Comparison of ENCODE assay signal across 28 cellular contexts in the genomic region with DNA sequence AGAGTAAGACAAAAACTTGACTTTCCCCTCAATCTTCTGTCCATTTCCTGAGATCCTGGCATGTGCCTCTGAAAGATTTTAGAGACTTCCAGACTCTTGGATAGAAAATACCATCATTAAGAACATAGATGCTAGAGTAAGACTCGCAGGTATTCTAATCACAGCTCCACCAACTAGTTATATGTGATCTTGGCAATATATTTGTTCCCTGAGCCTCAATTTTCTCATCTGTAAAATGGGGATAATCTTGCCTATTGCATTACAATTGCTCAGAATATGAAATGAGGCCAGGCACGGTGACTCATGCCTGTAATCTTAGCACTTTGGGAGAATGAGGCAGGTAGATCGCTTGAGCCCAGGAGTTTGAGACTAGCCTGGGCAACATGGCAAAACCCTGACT. TPM values are rescaled to one million over a fixed set of nuclear protein-coding genes. Genes with fewer than 3 reads are reported as not detected.
DNase-seq lines count a peak whose midpoint lies in the region; ATAC-seq, FAIRE-seq and TF ChIP-seq lines count a peak whose summit lies in the region.
"Had no signal": no experiment of that assay in that cellular context is flagged by ENCODE, and none has a peak within 500 bp of the region (broad histone marks: within the 10 kb centered on the region; RNA-seq: fewer than 3 reads in every experiment).

No MANE protein-coding gene starts in this region.

- H2BK120ac ChIP-seq in H9 (ENCODE audit: low read depth, low read length, poor library complexity, severe bottlenecking), result no peak overlapping the region

- intact Hi-C loops in activated CD4-positive, alpha-beta T cell treated with anti-CD3 and anti-CD28 coated beads, Interleukin-2, amount 10 ng/mL, durations not matched to agents 24 days and 14 days (cut with micrococcal nuclease), result no loop called here
- intact Hi-C loops in CD4-positive, alpha-beta memory T cell (cut with micrococcal nuclease), result no loop called here
- intact Hi-C loops in natural killer cell (cut with micrococcal nuclease) (no loop called here), uterus (cut with DNase I; ENCODE audit: low total_unique reads) (no loop called here)

- no peak overlapping the region for H3K4me2 ChIP-seq in H9 (ENCODE audit: insufficient read depth, insufficient read length, low read length)
- H3K4me2 ChIP-seq: PC-9 had no signal

- no peak for TF ChIP-seq POLR2A in uterus (IDR thresholded peaks at IDR 0.05)

- CTCF ChIA-PET in CD4-positive, alpha-beta memory T cell (lab: Charles Lee; ENCODE audit: partially characterized antibody), result interaction anchor here (1.3 to 17.8 kb wide), 4 partner anchors 9 to 243 kb away, joined by 4 to 514 read pairs (median 31); a partner anchor contains a TSS

- H3K36me3 ChIP-seq in CD4-positive, alpha-beta memory T cell (ENCODE audit: insufficient read depth, low read length), result peaks cover 55% of the 10 kb centered on the region
- H3K36me3 ChIP-seq in uterus, result no peaks in the 10 kb centered on the region

- no peak overlapping the region for H3K4ac ChIP-seq in H9 (ENCODE audit: low read depth, low read length)

- no peaks in the 10 kb centered on the region for H3K9me3 Mint-ChIP-seq in activated CD4-positive, alpha-beta T cell treated with anti-CD3 and anti-CD28 coated beads, Interleukin-2, amount 10 ng/mL, durations not matched to agents 24 days and 14 days
- no peaks in the 10 kb centered on the region for H3K9me3 Mint-ChIP-seq in CD4-positive, alpha-beta memory T cell
- no peaks in the 10 kb centered on the region for H3K9me3 Mint-ChIP-seq in activated naive CD8-positive, alpha-beta T cell treated with anti-CD3 and anti-CD28 coated beads, Interleukin-2, amount 50 U/mL, for 24 hours
- H3K9me3 Mint-ChIP-seq in natural killer cell, result no peaks in the 10 kb centered on the region
- H3K9me3 Mint-ChIP-seq in H9, result no peaks in the 10 kb centered on the region

- no peak overlapping the region for H3K9ac ChIP-seq in H9 (ENCODE audit: extremely low read depth, insufficient read length, low read length)

- H3K27me3 ChIP-seq in CD4-positive, alpha-beta memory T cell (ENCODE audit: insufficient read depth, low read length), result no peaks in the 10 kb centered on the region
- H3K27me3 ChIP-seq in H9 (ENCODE audit: insufficient read depth, low read length), result no peaks in the 10 kb centered on the region
- H3K27me3 ChIP-seq in uterus, result no peaks in the 10 kb centered on the region
- H3K27me3 ChIP-seq: body of pancreas, esophagus muscularis mucosa, tibial artery had no signal

- no peak overlapping the region for H2BK5ac ChIP-seq in H9 (ENCODE audit: insufficient read length, low read length)

- no peak overlapping the region for H3K14ac ChIP-seq in H9 (ENCODE audit: insufficient read depth, low read length)

- peaks cover 80% of the 10 kb centered on the region for H3K36me3 Mint-ChIP-seq in activated CD4-positive, alpha-beta T cell treated with anti-CD3 and anti-CD28 coated beads, Interleukin-2, amount 10 ng/mL, durations not matched to agents 24 days and 14 days (ENCODE audit: low read depth)
- peaks cover 44 to 82% of the 10 kb centered on the region in 2 donors for H3K36me3 Mint-ChIP-seq in CD4-positive, alpha-beta memory T cell
- H3K36me3 Mint-ChIP-seq in activated naive CD8-positive, alpha-beta T cell treated with anti-CD3 and anti-CD28 coated beads, Interleukin-2, amount 50 U/mL, for 24 hours (ENCODE audit: low read depth), result peaks cover 86% of the 10 kb centered on the region
- H3K36me3 Mint-ChIP-seq in natural killer cell (no peaks in the 10 kb centered on the region), H9 (ENCODE audit: insufficient read depth in 1 of 3, low read depth in 3 of 3) (peaks cover 38 to 57% (median 43%) of the 10 kb centered on the region in 3 experiments)

- TF ChIP-seq CTCF in natural killer cell (IDR thresholded peaks at IDR 0.05) (no peak), H9 (conservative IDR thresholded peaks at IDR 0.05) (no peak), D721Med (IDR thresholded peaks at IDR 0.05; ENCODE audit: insufficient read depth, missing control alignments) (no peak), uterus (IDR thresholded peaks at IDR 0.05) (no peak)

- H4K8ac ChIP-seq in H9 (replicated peaks; ENCODE audit: insufficient read length, low read depth, low read length), result no peak overlapping the region

- no peak overlapping the region for H3K23ac ChIP-seq in H9 (ENCODE audit: insufficient read length, low read depth, low read length)

- no peak for FAIRE-seq in D721Med (lab: Jason Lieb, UNC)
- FAIRE-seq: GM12878, H1, HTR-8/SVneo had no signal

- H3K23me2 ChIP-seq in H9 (ENCODE audit: insufficient read length, low read depth, low read length, poor library complexity, severe bottlenecking), result no peaks in the 10 kb centered on the region

- H3K79me2 ChIP-seq in H9 (ENCODE audit: insufficient read depth, low read length), result no peaks in the 10 kb centered on the region

- no peak overlapping the region for H2AK5ac ChIP-seq in H9 (ENCODE audit: insufficient read length, low read length)

- H3K27me3 Mint-ChIP-seq in activated CD4-positive, alpha-beta T cell treated with anti-CD3 and anti-CD28 coated beads, Interleukin-2, amount 10 ng/mL, durations not matched to agents 24 days and 14 days, result no peaks in the 10 kb centered on the region
- H3K27me3 Mint-ChIP-seq in CD4-positive, alpha-beta memory T cell, result no peaks in the 10 kb centered on the region
- H3K27me3 Mint-ChIP-seq in activated naive CD8-positive, alpha-beta T cell treated with anti-CD3 and anti-CD28 coated beads, Interleukin-2, amount 50 U/mL, for 24 hours, result no peaks in the 10 kb centered on the region
- H3K27me3 Mint-ChIP-seq in natural killer cell (ENCODE audit: low read depth in 2 of 2) (no peaks in the 10 kb centered on the region), H9 (ENCODE audit: low read depth) (no peaks in the 10 kb centered on the region)
- H3K27me3 Mint-ChIP-seq: stimulated activated naive B cell treated with anti-CD40 and anti-IgM and Interleukin-4, amounts not matched to agents 10 μg/mL and 1 μg/mL and 100 μg/mL, for 72 hours had no signal

- no peak overlapping the region for H3K56ac ChIP-seq in H9 (ENCODE audit: insufficient read length, low read depth, low read length)

- no peak overlapping the region for H4K5ac ChIP-seq in H9 (ENCODE audit: insufficient read length, low read depth, low read length)

- H3T11ph ChIP-seq in H9 (ENCODE audit: low read length), result no peak overlapping the region

- H3K18ac ChIP-seq in H9 (ENCODE audit: insufficient read length, low read depth, low read length), result no peak overlapping the region

- H3K4me3 Mint-ChIP-seq in activated CD4-positive, alpha-beta T cell treated with anti-CD3 and anti-CD28 coated beads, Interleukin-2, amount 10 ng/mL, durations not matched to agents 24 days and 14 days, result no peak overlapping the region
- H3K4me3 Mint-ChIP-seq in CD4-positive, alpha-beta memory T cell, result no peak overlapping the region
- H3K4me3 Mint-ChIP-seq in activated naive CD8-positive, alpha-beta T cell treated with anti-CD3 and anti-CD28 coated beads, Interleukin-2, amount 50 U/mL, for 24 hours, result no peak overlapping the region
- H3K4me3 Mint-ChIP-seq in natural killer cell, result no peak overlapping the region
- no peak overlapping the region for H3K4me3 Mint-ChIP-seq in H9

- no peak overlapping the region for H2AFZ ChIP-seq in H9 (ENCODE audit: low read length)
- H2AFZ ChIP-seq: PC-9 had no signal

- peaks cover 6% of the 10 kb centered on the region for H4K20me1 ChIP-seq in H9 (ENCODE audit: control insufficient read depth, insufficient read depth, insufficient read length)

- DNase-seq in activated CD4-positive, alpha-beta T cell treated with anti-CD3 and anti-CD28 coated beads, Interleukin-2, amount 10 ng/mL, durations not matched to agents 24 days and 14 days, result no peak
- no peak for DNase-seq in activated CD4-positive, alpha-beta T cell treated with anti-CD3 and anti-CD28 coated beads, Interleukin-2, amount 50 U/mL, for 48 hours
- DNase-seq in CD4-positive, alpha-beta memory T cell, result no peak
- DNase-seq in activated naive CD8-positive, alpha-beta T cell treated with anti-CD3 and anti-CD28 coated beads, Interleukin-2, amount 50 U/mL, for 24 hours, result no peak
- no peak for DNase-seq in natural killer cell
- DNase-seq in H9, result no peak
- DNase-seq in D721Med (ENCODE audit: insufficient read length, low spot score), result no peak
- no peak for DNase-seq in uterus
- DNase-seq: activated T-cell treated with anti-CD3 and anti-CD28 coated beads for 4 hours; body of pancreas; Calu3; foreskin melanocyte; Karpas-422; mesendoderm; NCI-H1694; NCI-H510A treated with DMSO at 0.1 percent for 48 hours; NK-92 treated with Interleukin-12 subunit alpha and Interleukin-12 subunit beta, amount 100 ng/mL, for 24 hours; PC-9; Right ventricle myocardium superior; stimulated activated CD4-positive, alpha-beta T cell treated with anti-CD3 and anti-CD28 coated beads, Interleukin-4, amount 100 ng/mL, for 1 hour; stimulated activated naive B cell treated with anti-CD40 and anti-IgM and Interleukin-4, amounts not matched to agents 10 μg/mL and 1 μg/mL and 100 μg/mL, for 72 hours; T-helper 9 cell; tibial artery; WERI-Rb-1 had no signal

- POLR2A ChIA-PET in CD4-positive, alpha-beta memory T cell (lab: Charles Lee; ENCODE audit: partially characterized antibody), result interaction anchor here (1.3 to 14.3 kb wide), 5 partner anchors 8 to 234 kb away, joined by 3 to 221 read pairs (median 3); a partner anchor contains a TSS

- H3K4me1 Mint-ChIP-seq in activated CD4-positive, alpha-beta T cell treated with anti-CD3 and anti-CD28 coated beads, Interleukin-2, amount 10 ng/mL, durations not matched to agents 24 days and 14 days, result peaks cover 61% of the 10 kb centered on the region
- H3K4me1 Mint-ChIP-seq in CD4-positive, alpha-beta memory T cell, result peaks cover 57 to 81% (median 68%) of the 10 kb centered on the region in 4 donors
- H3K4me1 Mint-ChIP-seq in activated naive CD8-positive, alpha-beta T cell treated with anti-CD3 and anti-CD28 coated beads, Interleukin-2, amount 50 U/mL, for 24 hours, result peaks cover 71% of the 10 kb centered on the region
- H3K4me1 Mint-ChIP-seq in natural killer cell, result peaks cover 72 to 73% of the 10 kb centered on the region in 2 donors
- peaks cover 52 to 53% of the 10 kb centered on the region in 2 experiments for H3K4me1 Mint-ChIP-seq in H9

- no peak overlapping the region for H2BK20ac ChIP-seq in H9 (ENCODE audit: low read depth, low read length, poor library complexity, severe bottlenecking)

- no peak overlapping the region for H2BK12ac ChIP-seq in H9 (ENCODE audit: insufficient read length, low read depth, low read length)

- no CpG with 5 or more reads among the region's 3 CpGs for WGBS in H9 (ENCODE audit: extremely low coverage, insufficient read length, low lambda C conversion rate)

- H3K27ac Mint-ChIP-seq in activated CD4-positive, alpha-beta T cell treated with anti-CD3 and anti-CD28 coated beads, Interleukin-2, amount 10 ng/mL, durations not matched to agents 24 days and 14 days, result peak overlapping the region; percentile 25
- H3K27ac Mint-ChIP-seq in CD4-positive, alpha-beta memory T cell, result peak overlapping the region; percentile 29 to 99 (median 58)
- peak overlapping the region; percentile 96 for H3K27ac Mint-ChIP-seq in activated naive CD8-positive, alpha-beta T cell treated with anti-CD3 and anti-CD28 coated beads, Interleukin-2, amount 50 U/mL, for 24 hours
- H3K27ac Mint-ChIP-seq in natural killer cell (peak overlapping the region; percentile 90 to 95), H9 (no peak overlapping the region)

- ATAC-seq in activated naive CD8-positive, alpha-beta T cell treated with anti-CD3 and anti-CD28 coated beads, Interleukin-2, amount 50 U/mL, for 24 hours, result no peak
- no peak for ATAC-seq in natural killer cell
- ATAC-seq: body of pancreas; GM12878; stimulated activated naive B cell treated with anti-CD40 and anti-IgM and Interleukin-4, amounts not matched to agents 10 μg/mL and 1 μg/mL and 100 μg/mL, for 72 hours had no signal

- H4K91ac ChIP-seq in H9 (ENCODE audit: insufficient read length, low read depth, low read length), result no peak overlapping the region

- H3K4me3 ChIP-seq in CD4-positive, alpha-beta memory T cell (ENCODE audit: low read length in 2 of 2), result no peak overlapping the region
- H3K4me3 ChIP-seq in uterus, result no peak overlapping the region
- H3K4me3 ChIP-seq: body of pancreas, esophagus muscularis mucosa, GM12878, PC-9, tibial artery had no signal

- no peak overlapping the region for H2BK15ac ChIP-seq in H9 (ENCODE audit: low read depth, low read length)

- H3K9me3 ChIP-seq in CD4-positive, alpha-beta memory T cell (ENCODE audit: control insufficient read depth in 1 of 2, low read length in 2 of 2), result no peaks in the 10 kb centered on the region
- H3K9me3 ChIP-seq in H9 (ENCODE audit: control insufficient read depth, low read depth, low read length) (no peaks in the 10 kb centered on the region), uterus (no peaks in the 10 kb centered on the region)
- H3K9me3 ChIP-seq: body of pancreas, esophagus muscularis mucosa, tibial artery had no signal

- H3K4me1 ChIP-seq in CD4-positive, alpha-beta memory T cell (ENCODE audit: insufficient read depth, low read length), result peaks cover 60% of the 10 kb centered on the region
- peaks cover 21% of the 10 kb centered on the region for H3K4me1 ChIP-seq in H9 (ENCODE audit: insufficient read depth, low read length)
- no peaks in the 10 kb centered on the region for H3K4me1 ChIP-seq in uterus

- H3K79me1 ChIP-seq in H9 (ENCODE audit: insufficient read depth, low read depth, low read length, poor library complexity, severe bottlenecking), result no peaks in the 10 kb centered on the region

- peak overlapping the region; percentile 22 for H3K27ac ChIP-seq in CD4-positive, alpha-beta memory T cell (ENCODE audit: low read depth, low read length)
- H3K27ac ChIP-seq in H9 (ENCODE audit: insufficient read length, low read depth, low read length) (no peak overlapping the region), uterus (no peak overlapping the region)
- H3K27ac ChIP-seq: esophagus muscularis mucosa, PC-9, tibial artery, WERI-Rb-1 had no signal

RNA-seq across cellular contexts. Expression of a gene that starts 10.7 kb away (rescaled TPM):
- 174 and 176 TPM in 2 replicates for total RNA-seq in activated CD4-positive, alpha-beta T cell treated with anti-CD3 and anti-CD28 coated beads, Interleukin-2, amount 10 ng/mL, durations not matched to agents 24 days and 14 days
- 100 to 1,000 TPM in 1 of 2 experiments, 10 to 100 TPM in 1; 99.4 to 103 TPM for total RNA-seq in CD4-positive, alpha-beta memory T cell
- polyA plus RNA-seq in CD4-positive, alpha-beta memory T cell, result 100 to 1,000 TPM; 124 to 228 TPM
- total RNA-seq in natural killer cell (100 to 1,000 TPM; 114 to 145 (median 137) TPM), H9 (2021) (24.9 and 26.4 TPM in 2 replicates), uterus (10 to 100 TPM; 10.5 to 46.9 (median 38.1) TPM)

RNA-seq across cellular contexts. Expression of a gene that starts 21.7 kb away (rescaled TPM):
- total RNA-seq in activated CD4-positive, alpha-beta T cell treated with anti-CD3 and anti-CD28 coated beads, Interleukin-2, amount 10 ng/mL, durations not matched to agents 24 days and 14 days, result 30.0 and 32.5 TPM in 2 replicates
- 10 to 100 TPM; 18.4 to 20.7 TPM for total RNA-seq in CD4-positive, alpha-beta memory T cell
- 10 to 100 TPM; 16.2 to 18.6 TPM for polyA plus RNA-seq in CD4-positive, alpha-beta memory T cell
- total RNA-seq in natural killer cell (10 to 100 TPM in 1 of 3 donors, 1 to 10 TPM in 2; 9.5 to 17.5 (median 9.8) TPM), H9 (2021) (36.1 and 37.4 TPM in 2 replicates), uterus (10 to 100 TPM in 3 of 4 donors, not detected in 1; 12.2 to 16.5 (median 13.8) TPM)

RNA-seq across cellular contexts. Expression of a gene that starts 25.4 kb away (rescaled TPM):
- total RNA-seq in activated CD4-positive, alpha-beta T cell treated with anti-CD3 and anti-CD28 coated beads, Interleukin-2, amount 10 ng/mL, durations not matched to agents 24 days and 14 days, result 60.6 and 63.4 TPM in 2 replicates
- 10 to 100 TPM; 87.1 to 87.4 TPM for total RNA-seq in CD4-positive, alpha-beta memory T cell
- polyA plus RNA-seq in CD4-positive, alpha-beta memory T cell, result 10 to 100 TPM; 27.7 to 43.8 TPM
- total RNA-seq in natural killer cell (100 to 1,000 TPM; 171 to 187 (median 175) TPM), H9 (2021) (15.2 and 15.6 TPM in 2 replicates), uterus (100 to 1,000 TPM in 1 of 4 donors, 10 to 100 TPM in 3; 37.6 to 114 (median 56.3) TPM)

RNA-seq across cellular contexts. Expression of a gene that starts 32.7 kb away (rescaled TPM):
- total RNA-seq in activated CD4-positive, alpha-beta T cell treated with anti-CD3 and anti-CD28 coated beads, Interleukin-2, amount 10 ng/mL, durations not matched to agents 24 days and 14 days, result 122 and 129 TPM in 2 replicates
- total RNA-seq in CD4-positive, alpha-beta memory T cell, result 100 to 1,000 TPM; 109 to 112 TPM
- polyA plus RNA-seq in CD4-positive, alpha-beta memory T cell, result 10 to 100 TPM; 31.9 to 51.8 TPM
- total RNA-seq in natural killer cell (100 to 1,000 TPM in 1 of 3 donors, 10 to 100 TPM in 2; 88.5 to 103 (median 92.8) TPM), H9 (2021) (105 and 106 TPM in 2 replicates), uterus (100 to 1,000 TPM in 3 of 4 donors, 10 to 100 TPM in 1; 55.1 to 189 (median 123) TPM)

Comparison
In these comparisons a context has a peak if more than half of its experiments do, and no peak if none do; other contexts are left out.
1. H3K27ac Mint-ChIP-seq: peak in activated CD4-positive, alpha-beta T cell treated with anti-CD3 and anti-CD28 coated beads, Interleukin-2, amount 10 ng/mL, durations not matched to agents 24 days and 14 days (single experiment), CD4-positive, alpha-beta memory T cell (7 of 7), activated naive CD8-positive, alpha-beta T cell treated with anti-CD3 and anti-CD28 coated beads, Interleukin-2, amount 50 U/mL, for 24 hours (single experiment) and natural killer cell (2 of 2); none in H9 (0 of 3).